In genomic region chr3:53134631-53135232, GRCh38 we compare ENCODE assay signal across 8 cellular contexts. TPM values are rescaled to one million over a fixed set of nuclear protein-coding genes. Genes with fewer than 3 reads are reported as not detected.
DNase-seq lines count a peak whose midpoint lies in the region; ATAC-seq, FAIRE-seq and TF ChIP-seq lines count a peak whose summit lies in the region.

No MANE protein-coding gene starts in this region.

- CTCF ChIA-PET in BJ (lab: Yijun Ruan, JAX), result interaction anchor here (0.6 to 8.0 kb wide), 19 partner anchors 12 to 127 kb away, joined by 3 to 206 read pairs (median 5); partner anchors contain the start of gene PRKCD

- TF ChIP-seq CTCF in BJ (IDR thresholded peaks at IDR 0.05; ENCODE audit: insufficient read depth, low read depth, low read length), result peak; percentile 89
- peak; percentile 77 for TF ChIP-seq CTCF in progenitor cell of endocrine pancreas (IDR thresholded peaks at IDR 0.05; ENCODE audit: unreplicated experiment)
- TF ChIP-seq CTCF in vagina (IDR thresholded peaks at IDR 0.05), result peak; percentile 45 to 62 (median 49)

- peaks cover 16% of the 10 kb centered on the region for H3K4me1 Mint-ChIP-seq in progenitor cell of endocrine pancreas (ENCODE audit: low read depth)

- no peaks in the 10 kb centered on the region for H3K27me3 Mint-ChIP-seq in progenitor cell of endocrine pancreas

- POLR2A ChIA-PET in BJ (lab: Charles Lee), result no interaction called here

- H3K4me1 ChIP-seq in vagina, result peaks cover 12% of the 10 kb centered on the region

- no peak for DNase-seq in BJ (ENCODE audit: low read depth)
- peak; percentile 80 for DNase-seq in HTR-8/SVneo (ENCODE audit: insufficient read length, low spot score)
- peak; percentile 75 for DNase-seq in RPMI7951 (ENCODE audit: low read depth)
- peak in 3 of 4 experiments; percentile 6 to 46 (median 12) for DNase-seq in activated naive CD4-positive, alpha-beta T cell (lab: John Stamatoyannopoulos, UW)
- DNase-seq in glomerular visceral epithelial cell (ENCODE audit: extremely low spot score), result peak; percentile 67
- DNase-seq in progenitor cell of endocrine pancreas (ENCODE audit: low spot score, unreplicated experiment), result peak; percentile 59
- no peak for DNase-seq in vagina (ENCODE audit: extremely low spot score in 2 of 2)

- H3K4me3 ChIP-seq in BJ (ENCODE audit: low read depth, low read length) (no peak overlapping the region), vagina (no peak overlapping the region)

- no peak overlapping the region for H3K27ac ChIP-seq in vagina

- H3K9me3 Mint-ChIP-seq in progenitor cell of endocrine pancreas (ENCODE audit: low read depth), result no peaks in the 10 kb centered on the region

- intact Hi-C loops in vagina (cut with DNase I), result no loop called here

- H3K9me3 ChIP-seq in vagina, result no peaks in the 10 kb centered on the region

- no peak for TF ChIP-seq POLR2A in vagina (IDR thresholded peaks at IDR 0.05)

- H3K4me3 Mint-ChIP-seq in progenitor cell of endocrine pancreas (ENCODE audit: low read depth), result no peak overlapping the region

- H3K27me3 ChIP-seq in BJ (ENCODE audit: control insufficient read depth, insufficient read depth, low read length) (no peaks in the 10 kb centered on the region), vagina (no peaks in the 10 kb centered on the region)

- H3K36me3 ChIP-seq in BJ (ENCODE audit: control insufficient read depth, insufficient read depth, low read length) (no peaks in the 10 kb centered on the region), vagina (no peaks in the 10 kb centered on the region)

- ATAC-seq in GM19025 (IDR thresholded peaks at IDR 0.05; ENCODE audit: low read depth, unreplicated experiment), result peak; percentile 53

- H3K27ac Mint-ChIP-seq in progenitor cell of endocrine pancreas, result no peak overlapping the region

- FAIRE-seq in HTR-8/SVneo (lab: Jason Lieb, UNC), result no peak

- H3K36me3 Mint-ChIP-seq in progenitor cell of endocrine pancreas (ENCODE audit: insufficient read depth), result no peaks in the 10 kb centered on the region

RNA-seq across cellular contexts. Expression of gene RFT1, which starts 4.5 kb away (rescaled TPM):
- polyA plus RNA-seq in BJ (2011; rRNA removed), result 27.9 and 33.5 TPM in 2 replicates
- polyA minus RNA-seq in BJ (2011; rRNA and poly(A)+ RNA removed), result 38.3 and 50.3 TPM in 2 replicates
- 15.7 and 19.6 TPM in 2 replicates for total RNA-seq in RPMI7951 (2014; rRNA removed; shearing (Covaris generic))
- total RNA-seq in progenitor cell of endocrine pancreas (22.0 and 22.5 TPM in 2 replicates), vagina (13.8 TPM)

RNA-seq across cellular contexts. Expression of gene PRKCD, which starts 26.3 kb away (rescaled TPM):
- polyA plus RNA-seq in BJ (2011; rRNA removed), result 24.2 and 33.5 TPM in 2 replicates
- polyA minus RNA-seq in BJ (2011; rRNA and poly(A)+ RNA removed), result 19.0 and 23.6 TPM in 2 replicates
- 4.3 and 5.0 TPM in 2 replicates for total RNA-seq in RPMI7951 (2014; rRNA removed; shearing (Covaris generic))
- total RNA-seq in progenitor cell of endocrine pancreas (45.1 and 45.8 TPM in 2 replicates), vagina (32.2 TPM)

Comparison
In these comparisons a context has a peak if more than half of its experiments do, and no peak if none do; other contexts are left out.
1. DNase-seq: peak in HTR-8/SVneo (single experiment), RPMI7951 (single experiment), activated naive CD4-positive, alpha-beta T cell (3 of 4), glomerular visceral epithelial cell (single experiment) and progenitor cell of endocrine pancreas (single experiment); none in BJ (single experiment) and vagina (0 of 2).
2. Peak in every context shown above with its lines, with median percentiles within 50 percentile points of each other: CTCF ChIP-seq.